In the genomic region with DNA sequence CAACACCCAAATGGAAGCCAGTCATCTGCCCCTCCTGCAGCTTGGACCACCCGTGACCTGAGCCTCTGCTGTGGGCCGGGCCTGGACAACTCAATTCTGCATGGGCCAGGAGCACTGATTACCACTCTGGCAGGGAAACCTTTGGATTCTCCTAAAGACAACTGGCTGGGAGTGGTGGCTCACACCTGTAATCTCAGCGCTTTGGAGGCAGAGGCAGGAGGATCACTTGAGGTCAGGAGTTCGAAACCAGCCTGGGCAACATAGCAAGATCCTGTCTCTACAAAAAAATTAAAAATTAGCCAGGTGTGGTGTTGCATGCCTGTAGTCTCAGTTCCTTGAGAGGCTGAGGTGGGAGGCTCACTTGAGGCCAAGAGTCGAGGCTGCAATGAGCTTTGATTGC, we compare ENCODE assay signal across 33 cellular contexts. TPM values are rescaled to one million over a fixed set of nuclear protein-coding genes. Genes with fewer than 3 reads are reported as not detected.
"Had no signal": no experiment of that assay in that cellular context is flagged by ENCODE, and none has a peak within 500 bp of the region (broad histone marks: within the 10 kb centered on the region; RNA-seq: fewer than 3 reads in every experiment).

No MANE protein-coding gene starts in this region.

- H3K9me3 ChIP-seq: lower lobe of right lung, thoracic aorta, uterus had no signal

- H3K4me3 Mint-ChIP-seq: activated T-cell treated with anti-CD3 and anti-CD28 coated beads, Interleukin-2, amount 50 U/mL, for 24 hours; nephron; T-helper 1 cell treated with Interleukin-12 subunit alpha and Interleukin-12 subunit beta and Interleukin-4 antibody, amounts not matched to agents 30 μg/mL and 1 μg/mL, for 36 hours; type B pancreatic cell had no signal

- H3K27me3 ChIP-seq: brain microvascular endothelial cell, hepatocyte, uterus had no signal

- H3K36me3 ChIP-seq: brain microvascular endothelial cell, lower lobe of right lung, thoracic aorta, uterus had no signal

- H3K27ac ChIP-seq: brain microvascular endothelial cell, lower lobe of right lung, skin epidermis, thoracic aorta, uterus, WERI-Rb-1 had no signal

- ATAC-seq: activated CD4-positive, CD25-positive, alpha-beta regulatory T cell treated with anti-CD3 and anti-CD28 coated beads, Interleukin-2, amount 50 U/mL, for 24 hours; esophagus mucosa; left lobe of liver; lower lobe of right lung; right cardiac atrium; stimulated activated naive CD8-positive, alpha-beta T cell treated with anti-CD3 and anti-CD28 coated beads, Interleukin-15, Interleukin-2, amounts not matched to agents 100 U/mL and 50 U/mL, for 24 hours had no signal

- H3K9me3 Mint-ChIP-seq: activated T-cell treated with anti-CD3 and anti-CD28 coated beads, Interleukin-2, amount 50 U/mL, for 24 hours; nephron; T-helper 1 cell treated with Interleukin-12 subunit alpha and Interleukin-12 subunit beta and Interleukin-4 antibody, amounts not matched to agents 30 μg/mL and 1 μg/mL, for 36 hours; type B pancreatic cell had no signal

- H3K4me3 ChIP-seq: hepatocyte, lower lobe of right lung, skin epidermis, thoracic aorta, uterus had no signal

- H3K27me3 Mint-ChIP-seq: activated T-cell treated with anti-CD3 and anti-CD28 coated beads, Interleukin-2, amount 50 U/mL, for 24 hours; type B pancreatic cell had no signal

- H3K27ac Mint-ChIP-seq: activated T-cell treated with anti-CD3 and anti-CD28 coated beads, Interleukin-2, amount 50 U/mL, for 24 hours; nephron; T-helper 1 cell treated with Interleukin-12 subunit alpha and Interleukin-12 subunit beta and Interleukin-4 antibody, amounts not matched to agents 30 μg/mL and 1 μg/mL, for 36 hours; type B pancreatic cell had no signal

- DNase-seq: activated CD4-positive, alpha-beta T cell treated with anti-CD3 and anti-CD28 coated beads for 48 hours; activated CD4-positive, alpha-beta T cell treated with anti-CD3 and anti-CD28 coated beads, Interleukin-2, amount 50 U/mL, for 48 hours; activated CD8-positive, alpha-beta memory T cell treated with anti-CD3 and anti-CD28 coated beads for 24 hours; activated gamma-delta T cell treated with Interleukin-2 at 50 U/mL for 16 hours; activated naive CD4-positive, alpha-beta T cell treated with anti-CD3 and anti-CD28 coated beads, Interleukin-2, amount 50 U/mL, for 16 hours; activated T-cell treated with anti-CD3 and anti-CD28 coated beads, Interleukin-2, amount 50 U/mL, for 24 hours; amniotic stem cell; brain microvascular endothelial cell; central memory CD4-positive, alpha-beta T cell; foreskin fibroblast; lower lobe of right lung; mesenchymal stem cell; right cardiac atrium; stimulated activated CD4-positive, alpha-beta T cell treated with anti-CD3 and anti-CD28 coated beads, Interleukin-12 subunit alpha, Interleukin-12 subunit beta, amount 100 ng/mL, for 4 hours; stimulated activated CD4-positive, alpha-beta T cell treated with anti-CD3 and anti-CD28 coated beads, Interleukin-4, amount 100 ng/mL, for 1 hour; stimulated activated naive CD8-positive, alpha-beta T cell treated with anti-CD3 and anti-CD28 coated beads, Interleukin-15, Interleukin-2, amounts not matched to agents 100 U/mL and 50 U/mL, for 24 hours; SW 1271; T-helper 9 cell; uterus; WERI-Rb-1 had no signal

RNA-seq across cellular contexts. Expression of gene CALR3, which starts 30.7 kb away (rescaled TPM):
- total RNA-seq: astrocyte, endothelial cell of umbilical vein, esophagus mucosa, hepatocyte, kidney epithelial cell, left lobe of liver, lower lobe of right lung, pulmonary artery endothelial cell, right cardiac atrium, thoracic aorta, uterus had no signal
